In genomic region chr14:23162005-23162404, GRCh38 we compare ENCODE assay signal across 22 cellular contexts. TPM values are rescaled to one million over a fixed set of nuclear protein-coding genes. Genes with fewer than 3 reads are reported as not detected.
DNase-seq lines count a peak whose midpoint lies in the region; ATAC-seq and TF ChIP-seq lines count a peak whose summit lies in the region.
"Had no signal": no experiment of that assay in that cellular context is flagged by ENCODE, and none has a peak within 500 bp of the region (broad histone marks: within the 10 kb centered on the region; RNA-seq: fewer than 3 reads in every experiment).

No MANE protein-coding gene starts in this region.

- 79 to 91% (median 83%) methylated on average over 5 of the region's 5 CpGs for WGBS in psoas muscle, 3 donors

- intact Hi-C loops in gastrocnemius medialis (cut with DNase I; ENCODE audit: low total_unique reads) (no loop called here), psoas muscle (cut with DNase I) (no loop called here)

- H3K36me3 ChIP-seq in gastrocnemius medialis (peaks cover 3 to 45% of the 10 kb centered on the region in 2 donors), psoas muscle (ENCODE audit: insufficient read depth in 1 of 2, low read depth in 1 of 2) (peaks cover 0 to 44% of the 10 kb centered on the region in 2 donors)
- H3K36me3 ChIP-seq: sigmoid colon, suprapubic skin had no signal

- no peak for ATAC-seq in gastrocnemius medialis
- no peak for ATAC-seq in psoas muscle

- H3K4me1 ChIP-seq in gastrocnemius medialis (peaks cover 14 to 15% of the 10 kb centered on the region in 2 donors), psoas muscle (peaks cover 16% of the 10 kb centered on the region)

- H3K4me3 ChIP-seq in gastrocnemius medialis (no peak overlapping the region), psoas muscle (no peak overlapping the region)
- H3K4me3 ChIP-seq: sigmoid colon, suprapubic skin had no signal

- H3K9me3 Mint-ChIP-seq in mesothelial cell of epicardium, result no peaks in the 10 kb centered on the region
- H3K9me3 Mint-ChIP-seq: effector memory CD8-positive, alpha-beta T cell; naive B cell had no signal

- in situ Hi-C loops in G401 (cut with HindIII; ENCODE audit: low sequenced_read_pairs) (no loop called here), gastrocnemius medialis (cut with MboI; ENCODE audit: low sequenced_read_pairs in 4 of 4) (no loop called here)

- H3K4me1 Mint-ChIP-seq in mesothelial cell of epicardium, result peaks cover 50% of the 10 kb centered on the region
- H3K4me1 Mint-ChIP-seq: naive B cell had no signal

- no peaks in the 10 kb centered on the region for H3K9me3 ChIP-seq in gastrocnemius medialis
- no peaks in the 10 kb centered on the region for H3K9me3 ChIP-seq in psoas muscle
- H3K9me3 ChIP-seq: sigmoid colon, suprapubic skin had no signal

- H3K27ac ChIP-seq in RWPE1 (peak overlapping the region; percentile 93), epithelial cell of prostate (peak overlapping the region; percentile 59), gastrocnemius medialis (peak overlapping the region in 3 of 4 donors; percentile 80 to 91 (median 84)), psoas muscle (no peak overlapping the region)

- H3K27me3 ChIP-seq in gastrocnemius medialis, result no peaks in the 10 kb centered on the region
- H3K27me3 ChIP-seq in psoas muscle (ENCODE audit: insufficient read depth in 3 of 3, low read length in 2 of 3), result no peaks in the 10 kb centered on the region
- H3K27me3 ChIP-seq: sigmoid colon, suprapubic skin had no signal

- no peak overlapping the region for H3K4me3 Mint-ChIP-seq in mesothelial cell of epicardium
- H3K4me3 Mint-ChIP-seq: naive B cell had no signal

- no peak for TF ChIP-seq POLR2A in gastrocnemius medialis (IDR thresholded peaks at IDR 0.05)

- POLR2A ChIA-PET in RWPE1 (lab: Yijun Ruan, JAX; ENCODE audit: low non-redundant PET), result no interaction called here

- CTCF ChIA-PET in RWPE1 (lab: Yijun Ruan, JAX), result interaction anchor here (0.6 kb wide), 3 partner anchors 9 to 276 kb away, joined by 3 to 4 read pairs (median 3); no protein-coding TSS in a partner anchor

- H3K27me3 Mint-ChIP-seq in mesothelial cell of epicardium (ENCODE audit: low read depth), result no peaks in the 10 kb centered on the region

- DNase-seq in G401 (ENCODE audit: low spot score) (peak; percentile 34), RWPE1 (ENCODE audit: low spot score) (no peak), epithelial cell of prostate (ENCODE audit: low read depth, low spot score) (no peak), gastrocnemius medialis (no peak), psoas muscle (no peak), mesothelial cell of epicardium (ENCODE audit: low spot score in 2 of 2, unreplicated experiment in 2 of 2) (no peak), H4 (ENCODE audit: low spot score) (no peak)
- DNase-seq: activated CD4-positive, CD25-positive, alpha-beta regulatory T cell treated with anti-CD3 and anti-CD28 coated beads, Interleukin-2, amount 50 U/mL, for 72 hours; activated CD8-positive, alpha-beta memory T cell treated with anti-CD3 and anti-CD28 coated beads for 24 hours; effector memory CD8-positive, alpha-beta T cell; glutamatergic neuron; IMR-90; naive B cell; NCI-H1105; NCI-H2029 treated with DMSO at 0.1 percent for 48 hours; NCI-H345; NCI-H774; posterior cingulate gyrus; Right ventricle myocardium superior; sigmoid colon; SW 1271 had no signal

- TF ChIP-seq CTCF in RWPE1 (conservative IDR thresholded peaks at IDR 0.05; ENCODE audit: low read depth) (no peak), gastrocnemius medialis (IDR thresholded peaks at IDR 0.05 in 4 of 5, conservative IDR thresholded peaks at IDR 0.05 in 1 of 5) (no peak), psoas muscle (IDR thresholded peaks at IDR 0.05) (no peak), mesothelial cell of epicardium (IDR thresholded peaks at IDR 0.05; ENCODE audit: unreplicated experiment) (no peak)

- H3K27ac Mint-ChIP-seq in mesothelial cell of epicardium, result no peak overlapping the region
- H3K27ac Mint-ChIP-seq: naive B cell had no signal

- peaks cover 29% of the 10 kb centered on the region for H3K36me3 Mint-ChIP-seq in mesothelial cell of epicardium
- H3K36me3 Mint-ChIP-seq: naive B cell had no signal

RNA-seq across cellular contexts. Expression of gene SLC7A8, which starts 21.5 kb away (rescaled TPM):
- total RNA-seq in G401 (2014; rRNA removed; shearing (Covaris generic)), result 14.5 and 15.9 TPM in 2 replicates
- total RNA-seq in gastrocnemius medialis (100 to 1,000 TPM in 1 of 4 donors, 10 to 100 TPM in 3; 34.5 to 199 (median 63.7) TPM), psoas muscle (10 to 100 TPM in 3 of 4 donors, 1 to 10 TPM in 1; 7.5 to 43.0 (median 24.1) TPM), mesothelial cell of epicardium (52.5 to 62.3 TPM (median 58.7 TPM) in 3 replicates)
- 10 to 100 TPM; 10.4 to 72.6 (median 44.2) TPM for polyA plus RNA-seq in psoas muscle
- total RNA-seq in H4 (2014; rRNA removed; shearing (Covaris generic)), result 5.2 and 5.6 TPM in 2 replicates
- total RNA-seq: IMR-90 had no signal

RNA-seq across cellular contexts. Expression of gene CEBPE, which starts 43.0 kb away (rescaled TPM):
- total RNA-seq in G401 (2014; rRNA removed; shearing (Covaris generic)), result not detected in 2 replicates
- total RNA-seq in gastrocnemius medialis, result not detected
- total RNA-seq in psoas muscle, result under 1 TPM in 2 of 4 donors, not detected in 2; 0.17 to 0.22 TPM
- polyA plus RNA-seq in psoas muscle, result under 1 TPM in 2 of 3 donors, not detected in 1; 0.03 to 0.19 TPM
- not detected in 3 replicates for total RNA-seq in mesothelial cell of epicardium
- total RNA-seq in H4 (2014; rRNA removed; shearing (Covaris generic)), result not detected in 2 replicates
- total RNA-seq: IMR-90, Right ventricle myocardium superior, suprapubic skin had no signal

RNA-seq across cellular contexts. Expression of gene CIROP, which starts 57.2 kb away (rescaled TPM):
- total RNA-seq in G401 (2014; rRNA removed; shearing (Covaris generic)), result not detected in 2 replicates
- not detected for total RNA-seq in gastrocnemius medialis
- not detected for total RNA-seq in psoas muscle
- polyA plus RNA-seq in psoas muscle, result under 1 TPM in 1 of 3 donors, not detected in 2; 0.03 TPM
- total RNA-seq in mesothelial cell of epicardium, result not detected in 3 replicates
- not detected in 2 replicates for total RNA-seq in H4 (2014; rRNA removed; shearing (Covaris generic))
- total RNA-seq: Right ventricle myocardium superior, suprapubic skin had no signal
- polyA plus RNA-seq: sigmoid colon had no signal
